ENCODE assay signal across 8 cellular contexts in the genomic region with DNA sequence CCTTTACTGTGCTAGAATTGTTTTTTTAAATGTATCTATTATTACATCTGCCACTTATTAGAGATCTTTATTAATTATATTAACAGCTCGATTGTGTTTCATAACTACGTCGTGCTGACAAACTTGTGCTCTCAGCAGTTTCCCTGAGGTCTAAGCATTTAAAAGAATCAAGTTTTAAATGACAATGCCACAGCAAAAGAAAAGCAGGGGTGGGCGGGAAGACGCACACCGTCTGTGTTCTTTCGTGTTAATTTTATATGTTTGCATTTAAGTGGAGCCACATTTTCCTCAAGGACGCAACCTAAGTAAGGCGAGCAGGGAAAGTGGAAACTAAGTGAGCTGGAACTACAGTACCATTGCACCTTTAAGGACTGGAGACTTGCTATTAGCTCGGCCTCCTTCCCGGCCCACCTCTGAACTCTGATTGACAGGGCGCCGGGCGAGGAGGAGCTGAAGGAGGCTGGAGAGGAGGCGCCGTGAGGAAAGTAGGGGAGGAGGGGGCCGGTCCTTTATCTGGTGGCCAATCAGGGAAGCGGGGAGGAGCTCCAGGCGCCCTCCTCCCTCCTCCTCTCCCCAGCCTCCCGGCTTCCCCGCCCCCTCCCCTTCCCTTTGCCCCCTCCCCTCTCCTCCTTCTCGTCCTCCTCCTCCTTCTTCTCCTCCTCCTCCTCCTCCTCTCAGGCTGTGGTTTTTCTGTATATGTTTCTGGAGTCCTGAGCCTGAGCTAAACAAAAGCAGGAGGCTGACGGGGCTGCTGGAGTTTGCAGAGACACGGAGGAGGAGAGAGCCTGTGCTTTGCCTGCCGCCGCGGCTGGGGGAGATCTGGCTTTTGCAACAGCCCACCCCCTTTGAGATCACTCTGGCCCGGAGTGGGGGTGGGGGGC. TPM values are rescaled to one million over a fixed set of nuclear protein-coding genes. Genes with fewer than 3 reads are reported as not detected.
DNase-seq lines count a peak whose midpoint lies in the region; ATAC-seq, FAIRE-seq and TF ChIP-seq lines count a peak whose summit lies in the region.

A gene (plus strand): TSS at position 724 of the 881 bp plus-strand sequence.

- H2AFZ ChIP-seq in osteoblast (ENCODE audit: low read length) = peak within 1 kb of the TSS; percentile 94

- peak within 1 kb of the TSS; percentile 93 for H3K4me2 ChIP-seq in osteoblast (ENCODE audit: insufficient read depth, low read length)

- DNase-seq in NCI-H1092 (lab: John Stamatoyannopoulos, UW) = peak; percentile 98
- DNase-seq in SKM-1 (lab: John Stamatoyannopoulos, UW; ENCODE audit: unreplicated experiment) = peak; percentile 98
- DNase-seq in activated naive CD8-positive, alpha-beta T cell treated with anti-CD3 and anti-CD28 coated beads, Interleukin-2, amount 50 U/mL, for 24 hours = peak; percentile 71
- DNase-seq in Right ventricle myocardium inferior (ENCODE audit: missing footprints) = peak; percentile 98
- DNase-seq in osteoblast (ENCODE audit: insufficient read length, low spot score, missing footprints) = peak; percentile 96

- peak within 1 kb of the TSS; percentile 68 for H3K4me3 ChIP-seq in osteoblast (ENCODE audit: insufficient read depth, low read length)

- H3K27ac ChIP-seq in osteoblast (ENCODE audit: low read depth, low read length) = no peak within 1 kb of the TSS
- H3K27ac ChIP-seq in temporal lobe (ENCODE audit: low read depth, low read length) = peak within 1 kb of the TSS; percentile 44

- peaks cover 3% of the 10 kb centered on the region for H3K9me3 Mint-ChIP-seq in activated naive CD8-positive, alpha-beta T cell treated with anti-CD3 and anti-CD28 coated beads, Interleukin-2, amount 50 U/mL, for 24 hours

- H3K79me2 ChIP-seq in osteoblast (ENCODE audit: insufficient read depth, low read length) = no peaks in the 10 kb centered on the region

- H3K36me3 Mint-ChIP-seq in activated naive CD8-positive, alpha-beta T cell treated with anti-CD3 and anti-CD28 coated beads, Interleukin-2, amount 50 U/mL, for 24 hours (ENCODE audit: low read depth) = no peaks in the 10 kb centered on the region

- no peaks in the 10 kb centered on the region for H3K36me3 ChIP-seq in osteoblast (ENCODE audit: insufficient read depth, low read length)

- H3K27me3 ChIP-seq in osteoblast (ENCODE audit: insufficient read depth, low read length) = peaks cover 3% of the 10 kb centered on the region

- H3K4me1 ChIP-seq in osteoblast (ENCODE audit: insufficient read depth, low read length) = no peaks in the 10 kb centered on the region

- no peak for TF ChIP-seq CTCF in osteoblast (IDR thresholded peaks at IDR 0.05; ENCODE audit: extremely low read depth, low read depth, low read length)

- peak; percentile 89 for FAIRE-seq in G401.6 (lab: Jason Lieb, UNC)

- peaks cover 15% of the 10 kb centered on the region for H3K4me1 Mint-ChIP-seq in activated naive CD8-positive, alpha-beta T cell treated with anti-CD3 and anti-CD28 coated beads, Interleukin-2, amount 50 U/mL, for 24 hours

- no peak within 1 kb of the TSS for H3K27ac Mint-ChIP-seq in activated naive CD8-positive, alpha-beta T cell treated with anti-CD3 and anti-CD28 coated beads, Interleukin-2, amount 50 U/mL, for 24 hours

- peak within 1 kb of the TSS; percentile 68 for H3K4me3 Mint-ChIP-seq in activated naive CD8-positive, alpha-beta T cell treated with anti-CD3 and anti-CD28 coated beads, Interleukin-2, amount 50 U/mL, for 24 hours

- ATAC-seq in HG02571 (IDR thresholded peaks at IDR 0.05; ENCODE audit: unreplicated experiment) (peak; percentile 100), Right ventricle myocardium inferior (peak; percentile 99)
- peak; percentile 99 for ATAC-seq in activated naive CD8-positive, alpha-beta T cell treated with anti-CD3 and anti-CD28 coated beads, Interleukin-2, amount 50 U/mL, for 24 hours

- no peaks in the 10 kb centered on the region for H4K20me1 ChIP-seq in osteoblast (ENCODE audit: insufficient read depth, low read length)

- peaks cover 34% of the 10 kb centered on the region for H3K27me3 Mint-ChIP-seq in activated naive CD8-positive, alpha-beta T cell treated with anti-CD3 and anti-CD28 coated beads, Interleukin-2, amount 50 U/mL, for 24 hours

- H3K9me3 ChIP-seq in osteoblast (ENCODE audit: low read depth, low read length) = no peaks in the 10 kb centered on the region

- intact Hi-C loops in Right ventricle myocardium inferior (cut with DNase I) = loop anchor here (2.0 kb wide), 1 partner anchor 354 kb away; no protein-coding TSS in a partner anchor

RNA-seq across cellular contexts. Expression of the gene that starts here (rescaled TPM):
- total RNA-seq in Right ventricle myocardium inferior = 78.8 TPM
- 10.1 and 15.3 TPM in 2 replicates for total RNA-seq in osteoblast
- total RNA-seq in temporal lobe = 238 TPM
